In genomic region chr14:100900837-100901390, GRCh38 we compare ENCODE assay signal across 11 cellular contexts. TPM values are rescaled to one million over a fixed set of nuclear protein-coding genes. Genes with fewer than 3 reads are reported as not detected.
DNase-seq lines count a peak whose midpoint lies in the region; ATAC-seq, FAIRE-seq and TF ChIP-seq lines count a peak whose summit lies in the region.
"Had no signal": no experiment of that assay in that cellular context is flagged by ENCODE, and none has a peak within 500 bp of the region (broad histone marks: within the 10 kb centered on the region; RNA-seq: fewer than 3 reads in every experiment).

No MANE protein-coding gene starts in this region.

- FAIRE-seq in kidney (lab: Jason Lieb, UNC) (no peak), H54 (lab: Jason Lieb, UNC) (no peak)
- FAIRE-seq: islet of Langerhans had no signal

- no peaks in the 10 kb centered on the region for H3K9me2 ChIP-seq in Karpas-422 (replicated peaks; ENCODE audit: insufficient read depth, low read length)

- no peak for TF ChIP-seq POLR2A in GM18505 (IDR thresholded peaks at IDR 0.05; ENCODE audit: borderline replicate concordance, extremely low read depth, insufficient read depth, insufficient read length)
- no peak for TF ChIP-seq POLR2A in H54 (IDR thresholded peaks at IDR 0.05; ENCODE audit: low read depth, low read length)

- H3K9me3 ChIP-seq in ES-I3 (ENCODE audit: control insufficient read depth, insufficient read depth, low read length) = no peaks in the 10 kb centered on the region; the same call in 1 of the 2 replicates
- no peaks in the 10 kb centered on the region for H3K9me3 ChIP-seq in Karpas-422 (ENCODE audit: low read length)
- H3K9me3 ChIP-seq in WERI-Rb-1 (ENCODE audit: severe bottlenecking) = no peaks in the 10 kb centered on the region
- H3K9me3 ChIP-seq in kidney (ENCODE audit: control insufficient read depth in 1 of 2, low read length in 2 of 2) = no peaks in the 10 kb centered on the region
- H3K9me3 ChIP-seq: SJSA1, tibial artery had no signal

- H3K27me3 ChIP-seq in Karpas-422 (ENCODE audit: low read length) (no peaks in the 10 kb centered on the region), WERI-Rb-1 (ENCODE audit: insufficient read depth, low read depth, severe bottlenecking) (peaks cover 77% of the 10 kb centered on the region)
- H3K27me3 ChIP-seq: SJSA1 had no signal

- intact Hi-C loops in kidney (cut with DNase I) = no loop called here

- H3K27ac ChIP-seq in Karpas-422 (ENCODE audit: low read length) (no peak overlapping the region), WERI-Rb-1 (no peak overlapping the region), kidney (ENCODE audit: low read depth in 2 of 2, low read length in 2 of 2) (no peak overlapping the region)
- H3K27ac ChIP-seq: SJSA1, tibial artery had no signal

- H3K9ac ChIP-seq in ES-I3 (ENCODE audit: low read depth, low read length) (peak overlapping the region; percentile 39; the same call in 1 of the 2 replicates), Karpas-422 (ENCODE audit: low read length) (no peak overlapping the region), kidney (ENCODE audit: low read length in 2 of 2) (no peak overlapping the region)

- ATAC-seq in GM18505 (IDR thresholded peaks at IDR 0.05; ENCODE audit: unreplicated experiment) = no peak
- ATAC-seq in HG02870 (IDR thresholded peaks at IDR 0.05; ENCODE audit: unreplicated experiment) = no peak

- H2AFZ ChIP-seq in Karpas-422 (ENCODE audit: low read length) = no peak overlapping the region

- TF ChIP-seq CTCF in WERI-Rb-1 (IDR thresholded peaks at IDR 0.05; ENCODE audit: low read depth, low read length) = peak; percentile 79
- peak; percentile 30 for TF ChIP-seq CTCF in kidney (IDR thresholded peaks at IDR 0.05; ENCODE audit: borderline replicate concordance, extremely low read depth, insufficient read depth)

- H3K4me2 ChIP-seq in Karpas-422 (ENCODE audit: low read depth, low read length, poor library complexity, severe bottlenecking) = no peak overlapping the region

- H3K4me3 ChIP-seq in Karpas-422 (ENCODE audit: low read length) (no peak overlapping the region), WERI-Rb-1 (ENCODE audit: low read depth, low read length) (no peak overlapping the region), kidney (ENCODE audit: low read length in 2 of 2) (no peak overlapping the region)
- H3K4me3 ChIP-seq: SJSA1, tibial artery had no signal

- no peaks in the 10 kb centered on the region for H3K79me2 ChIP-seq in Karpas-422 (ENCODE audit: low read length)

- DNase-seq in Karpas-422 (peak; percentile 66), WERI-Rb-1 (peak; percentile 68), kidney (no peak), COLO829 (ENCODE audit: low spot score) (no peak), H54 (ENCODE audit: insufficient read length, low spot score) (no peak)

- H4K20me1 ChIP-seq in Karpas-422 (ENCODE audit: insufficient read depth, low read depth, low read length) = 0 out of 2 replicates have a peak, but pooled peaks cover 3% of the 10 kb centered on the region

- H3K4me1 ChIP-seq in ES-I3 (ENCODE audit: insufficient read depth, low read length) = no peaks in the 10 kb centered on the region; the same call in 1 of the 2 replicates
- H3K4me1 ChIP-seq in Karpas-422 (ENCODE audit: low read length) = no peaks in the 10 kb centered on the region
- H3K4me1 ChIP-seq in kidney (ENCODE audit: control insufficient read depth in 1 of 2, insufficient read depth in 1 of 2, low read depth in 1 of 2, low read length in 2 of 2) = peaks cover 3 to 7% of the 10 kb centered on the region in 2 donors
- H3K4me1 ChIP-seq: SJSA1 had no signal

- H3K36me3 ChIP-seq in ES-I3 (ENCODE audit: insufficient read depth, low read length) (no peaks in the 10 kb centered on the region), Karpas-422 (ENCODE audit: insufficient read depth, low read length) (no peaks in the 10 kb centered on the region), WERI-Rb-1 (no peaks in the 10 kb centered on the region), kidney (ENCODE audit: control insufficient read depth in 1 of 2, insufficient read depth in 2 of 2, low read length in 2 of 2) (no peaks in the 10 kb centered on the region)

RNA-seq across cellular contexts. Expression of gene RTL1, which starts 2.6 kb away (rescaled TPM):
- 0.11 TPM in 1 of 2 replicates, not detected in the other for total RNA-seq in Karpas-422 (2014; rRNA removed; shearing (Covaris generic); ENCODE audit: low replicate concordance)
- total RNA-seq in kidney = not detected
- not detected for polyA plus RNA-seq in kidney (ENCODE audit: insufficient read depth, low read depth, low replicate concordance)
- total RNA-seq: SJSA1 had no signal

Comparison
In these comparisons a context has a peak if more than half of its experiments do, and no peak if none do; other contexts are left out.
1. DNase-seq: peak in Karpas-422 (single experiment) and WERI-Rb-1 (single experiment); none in kidney (single experiment), COLO829 (single experiment) and H54 (single experiment).